Comparison of ENCODE assay signal across 15 cellular contexts in the genomic region with DNA sequence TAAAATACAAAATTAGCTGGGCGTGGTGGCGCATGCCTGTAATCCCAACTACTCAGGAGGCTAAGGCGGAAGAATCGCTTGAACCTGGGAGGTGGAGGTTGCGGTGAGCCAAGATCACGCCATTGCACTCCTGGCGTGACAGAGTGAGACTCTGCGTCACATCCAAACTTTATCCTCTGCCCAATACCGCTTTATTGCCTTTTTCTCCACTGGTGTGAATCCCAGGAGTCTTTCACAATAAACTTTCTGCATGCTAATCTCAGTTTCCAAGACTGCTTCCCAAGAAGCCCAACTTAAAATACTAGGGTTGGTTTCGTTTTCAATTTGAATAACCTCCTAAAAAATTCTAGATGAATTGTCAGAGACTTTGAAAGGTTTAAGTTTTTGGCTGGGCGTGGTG. TPM values are rescaled to one million over a fixed set of nuclear protein-coding genes. Genes with fewer than 3 reads are reported as not detected.
A peak's percentile ranks its signal among the peaks of the same experiment; 100 is the strongest.
DNase-seq lines count a peak whose midpoint lies in the region; ATAC-seq and TF ChIP-seq lines count a peak whose summit lies in the region.
"Had no signal": no experiment of that assay in that cellular context is flagged by ENCODE, and none has a peak within 500 bp of the region (broad histone marks: within the 10 kb centered on the region; RNA-seq: fewer than 3 reads in every experiment).

No MANE protein-coding gene starts in this region.

- H3K27me3 Mint-ChIP-seq in CD4-positive, alpha-beta memory T cell, result peaks cover 5% of the 10 kb centered on the region in 2 donors

- no peaks in the 10 kb centered on the region for H3K36me3 Mint-ChIP-seq in CD4-positive, alpha-beta memory T cell
- H3K36me3 Mint-ChIP-seq: CD4-positive, CD25-positive, alpha-beta regulatory T cell had no signal

- POLR2A ChIA-PET in CD4-positive, alpha-beta memory T cell (lab: Charles Lee; ENCODE audit: partially characterized antibody), result no interaction called here

- H3K36me3 ChIP-seq in subcutaneous abdominal adipose tissue (ENCODE audit: control insufficient read depth in 5 of 5, insufficient read depth in 5 of 5, low read length in 5 of 5) (no peaks in the 10 kb centered on the region), left lung (no peaks in the 10 kb centered on the region), testis (ENCODE audit: low read depth, missing control alignments) (no peaks in the 10 kb centered on the region)
- H3K36me3 ChIP-seq in CD4-positive, alpha-beta memory T cell (ENCODE audit: insufficient read depth, low read length), result no peaks in the 10 kb centered on the region
- H3K36me3 ChIP-seq: BLaER1 treated with 17β-estradiol and CSF1 and Interleukin-3, amounts not matched to agents 10 nM and 100 nM; HAP-1 had no signal

- ATAC-seq in Right ventricle myocardium inferior (peak; percentile 71), left ventricle myocardium superior (peak; percentile 67), left lung (no peak)

- H3K27ac Mint-ChIP-seq in CD4-positive, alpha-beta memory T cell, result no peak overlapping the region
- H3K27ac Mint-ChIP-seq: CD4-positive, CD25-positive, alpha-beta regulatory T cell had no signal

- 90 to 96% methylated on average over 11 of the region's 11 CpGs for WGBS in testis, 2 donors

- no peak overlapping the region for H3K4me3 Mint-ChIP-seq in CD4-positive, alpha-beta memory T cell

- TF ChIP-seq CTCF in fibroblast of mammary gland (conservative IDR thresholded peaks at IDR 0.05; ENCODE audit: control insufficient read depth, insufficient read depth, low read depth, low read length) (no peak), left lung (IDR thresholded peaks at IDR 0.05) (no peak), testis (IDR thresholded peaks at IDR 0.05) (no peak)

- peak overlapping the region in 1 of 5 donors; percentile 18 for H3K9ac ChIP-seq in subcutaneous abdominal adipose tissue (ENCODE audit: low read length in 5 of 5)
- H3K9ac ChIP-seq: BLaER1 treated with 17β-estradiol and CSF1 and Interleukin-3, amounts not matched to agents 10 nM and 100 nM had no signal

- no peaks in the 10 kb centered on the region for H3K9me3 ChIP-seq in subcutaneous abdominal adipose tissue (ENCODE audit: control insufficient read depth in 5 of 5, low read length in 5 of 5)
- H3K9me3 ChIP-seq in CD4-positive, alpha-beta memory T cell (ENCODE audit: control insufficient read depth in 1 of 2, low read length in 2 of 2), result no peaks in the 10 kb centered on the region
- no peaks in the 10 kb centered on the region for H3K9me3 ChIP-seq in left lung
- H3K9me3 ChIP-seq in testis, result no peaks in the 10 kb centered on the region
- H3K9me3 ChIP-seq: HAP-1 had no signal

- H3K4me1 Mint-ChIP-seq in CD4-positive, alpha-beta memory T cell, result no peaks in the 10 kb centered on the region
- H3K4me1 Mint-ChIP-seq: CD4-positive, CD25-positive, alpha-beta regulatory T cell had no signal

- intact Hi-C loops in Right ventricle myocardium inferior (cut with DNase I) (no loop called here), cardiac septum (cut with DNase I) (no loop called here), left ventricle myocardium superior (cut with micrococcal nuclease) (no loop called here), left lung (cut with DNase I) (no loop called here), testis (cut with DNase I; ENCODE audit: low total_unique reads) (no loop called here)
- intact Hi-C loops in CD4-positive, alpha-beta memory T cell (cut with micrococcal nuclease), result no loop called here

- DNase-seq in Right ventricle myocardium inferior (ENCODE audit: missing footprints), result no peak
- no peak for DNase-seq in cardiac septum (ENCODE audit: low spot score)
- peak; percentile 8 for DNase-seq in fibroblast of mammary gland (ENCODE audit: low read depth)
- no peak for DNase-seq in left ventricle myocardium superior
- no peak for DNase-seq in CD4-positive, alpha-beta memory T cell
- DNase-seq in left lung, result no peak
- DNase-seq in testis, result no peak
- DNase-seq: 8988T; ACHN; Calu3; CD4-positive, CD25-positive, alpha-beta regulatory T cell; DMS 273 treated with DMSO at 0.1 percent for 48 hours had no signal

- CTCF ChIA-PET in CD4-positive, alpha-beta memory T cell (lab: Charles Lee; ENCODE audit: partially characterized antibody), result no interaction called here

- H3K27me3 ChIP-seq in subcutaneous abdominal adipose tissue (ENCODE audit: control insufficient read depth in 5 of 5, insufficient read depth in 4 of 5, low read length in 5 of 5), result no peaks in the 10 kb centered on the region
- no peaks in the 10 kb centered on the region for H3K27me3 ChIP-seq in CD4-positive, alpha-beta memory T cell (ENCODE audit: insufficient read depth, low read length)
- H3K27me3 ChIP-seq in left lung, result no peaks in the 10 kb centered on the region
- no peaks in the 10 kb centered on the region for H3K27me3 ChIP-seq in testis
- H3K27me3 ChIP-seq: BLaER1 treated with 17β-estradiol and CSF1 and Interleukin-3, amounts not matched to agents 10 nM and 100 nM had no signal

- H3K9me3 Mint-ChIP-seq in CD4-positive, alpha-beta memory T cell, result no peaks in the 10 kb centered on the region

- no peak for TF ChIP-seq POLR2A in testis (IDR thresholded peaks at IDR 0.05)

- H3K4me3 ChIP-seq in fibroblast of mammary gland (ENCODE audit: control insufficient read depth, low read depth, low read length) (no peak overlapping the region), subcutaneous abdominal adipose tissue (ENCODE audit: low read depth in 1 of 5, low read length in 5 of 5) (peak overlapping the region in 4 of 5 donors; percentile 27 to 54 (median 44)), left lung (no peak overlapping the region), testis (no peak overlapping the region)
- H3K4me3 ChIP-seq in CD4-positive, alpha-beta memory T cell (ENCODE audit: low read length in 2 of 2), result no peak overlapping the region
- H3K4me3 ChIP-seq: BLaER1 treated with 17β-estradiol and CSF1 and Interleukin-3, amounts not matched to agents 10 nM and 100 nM; HAP-1 had no signal

- H3K27ac ChIP-seq in subcutaneous abdominal adipose tissue (ENCODE audit: low read depth, low read length) (peak overlapping the region; percentile 76), left lung (no peak overlapping the region), testis (no peak overlapping the region)
- H3K27ac ChIP-seq in CD4-positive, alpha-beta memory T cell (ENCODE audit: low read depth, low read length), result no peak overlapping the region
- H3K27ac ChIP-seq: BLaER1 treated with 17β-estradiol and CSF1 and Interleukin-3, amounts not matched to agents 10 nM and 100 nM had no signal

- H3K4me1 ChIP-seq in subcutaneous abdominal adipose tissue (ENCODE audit: control insufficient read depth in 5 of 5, insufficient read depth in 5 of 5, low read length in 5 of 5) (peaks cover 0 to 3% (median 0%) of the 10 kb centered on the region in 5 donors), left lung (no peaks in the 10 kb centered on the region), testis (no peaks in the 10 kb centered on the region)
- no peaks in the 10 kb centered on the region for H3K4me1 ChIP-seq in CD4-positive, alpha-beta memory T cell (ENCODE audit: insufficient read depth, low read length)
- H3K4me1 ChIP-seq: HAP-1 had no signal

RNA-seq across cellular contexts. Expression of a gene that starts 27.2 kb away (rescaled TPM):
- 53.9 TPM for total RNA-seq in Right ventricle myocardium inferior
- 62.6 TPM for total RNA-seq in cardiac septum
- total RNA-seq in left ventricle myocardium superior, result 53.0 TPM
- total RNA-seq in CD4-positive, alpha-beta memory T cell, result 100 to 1,000 TPM; 129 to 131 TPM
- polyA plus RNA-seq in CD4-positive, alpha-beta memory T cell, result 10 to 100 TPM; 33.3 to 60.5 TPM
- total RNA-seq in left lung, result 100 to 1,000 TPM in 1 of 2 donors, 10 to 100 TPM in 1; 89.8 to 128 TPM
- total RNA-seq in testis, result 100 to 1,000 TPM; 123 to 136 TPM
- 84.1 TPM for polyA plus RNA-seq in testis (ENCODE audit: insufficient read depth, low read depth, low replicate concordance)

Comparison
In these comparisons a context has a peak if more than half of its experiments do, and no peak if none do; other contexts are left out.
1. H3K4me3 ChIP-seq: peak in subcutaneous abdominal adipose tissue (4 of 5); none in fibroblast of mammary gland (single experiment), CD4-positive, alpha-beta memory T cell (0 of 2), left lung (0 of 2) and testis (0 of 2).